Comparison of ENCODE assay signal across 9 cellular contexts in genomic region chr11:126063510-126063858, GRCh38. TPM values are rescaled to one million over a fixed set of nuclear protein-coding genes. Genes with fewer than 3 reads are reported as not detected.
DNase-seq lines count a peak whose midpoint lies in the region; ATAC-seq, FAIRE-seq and TF ChIP-seq lines count a peak whose summit lies in the region.
"Had no signal": no experiment of that assay in that cellular context is flagged by ENCODE, and none has a peak within 500 bp of the region (broad histone marks: within the 10 kb centered on the region; RNA-seq: fewer than 3 reads in every experiment).

No MANE protein-coding gene starts in this region.

- no peak; the same call in 2 of the 3 replicates for ATAC-seq in SK-N-SH treated with all-trans-retinoic acid at 6 μM for 48 hours
- ATAC-seq in stimulated activated naive CD8-positive, alpha-beta T cell treated with anti-CD3 and anti-CD28 coated beads, Interleukin-15, amount 100 ng/mL, for 72 hours = peak; percentile 0

- no peaks in the 10 kb centered on the region for H3K79me2 ChIP-seq in SK-N-SH (ENCODE audit: insufficient read depth)

- CTCF ChIA-PET in SK-N-SH (lab: Yijun Ruan, JAX) = interaction anchor here (0.8 to 8.4 kb wide), 4 partner anchors 12 to 145 kb away, joined by 3 to 95 read pairs (median 25); no protein-coding TSS in a partner anchor

- H3F3A ChIP-seq in SK-N-SH (replicated peaks; ENCODE audit: insufficient read depth) = no peaks in the 10 kb centered on the region

- intact Hi-C loops in activated T-helper 2 cell treated with anti-CD3 and anti-CD28 coated beads, Interferon-gamma antibody, Interleukin-2, Interleukin-4, amounts not matched to agents 10 μg/mL and 5 μg/mL and 100 μg/mL, durations not matched to agents 14 hours and 24 hours and 36 hours (cut with micrococcal nuclease) = loop anchor here (1.0 to 5.0 kb wide), 5 partner anchors 49 to 205 kb away; partner anchors contain the start of genes FAM118B, FOXRED1, PUS3 and RPUSD4
- intact Hi-C loops in kidney (cut with DNase I) = no loop called here

- no peaks in the 10 kb centered on the region for H3K36me3 Mint-ChIP-seq in activated T-helper 2 cell treated with anti-CD3 and anti-CD28 coated beads, Interferon-gamma antibody, Interleukin-2, Interleukin-4, amounts not matched to agents 10 μg/mL and 5 μg/mL and 100 μg/mL, durations not matched to agents 14 hours and 24 hours and 36 hours (ENCODE audit: low read depth)

- peak overlapping the region; percentile 85 for H2AFZ ChIP-seq in SK-N-SH (ENCODE audit: low read depth)

- H3K27ac ChIP-seq in SK-N-SH (ENCODE audit: low read depth in 2 of 2, low read length in 1 of 2) (no peak overlapping the region), kidney (ENCODE audit: low read depth in 2 of 2, low read length in 2 of 2) (no peak overlapping the region)

- no peaks in the 10 kb centered on the region for H3K9me3 ChIP-seq in SK-N-SH
- no peaks in the 10 kb centered on the region for H3K9me3 ChIP-seq in kidney (ENCODE audit: control insufficient read depth in 1 of 2, low read length in 2 of 2)

- no peaks in the 10 kb centered on the region for H3K27me3 ChIP-seq in SK-N-SH (ENCODE audit: insufficient read depth)

- H3K36me3 ChIP-seq in SK-N-SH (replicated peaks in 1 of 2; ENCODE audit: control insufficient read depth in 1 of 2, insufficient read depth in 2 of 2, low read length in 1 of 2) (no peaks in the 10 kb centered on the region), kidney (ENCODE audit: control insufficient read depth in 1 of 2, insufficient read depth in 2 of 2, low read length in 2 of 2) (no peaks in the 10 kb centered on the region)

- H3K4me3 ChIP-seq in SK-N-SH (ENCODE audit: low read depth in 2 of 2, low read length in 1 of 2) = peak overlapping the region; percentile 29 to 69; a peak in 3 of 4 replicates
- peak overlapping the region; percentile 55 to 74 for H3K4me3 ChIP-seq in kidney (ENCODE audit: low read length in 2 of 2)

- peaks cover 13% of the 10 kb centered on the region for H3K4me1 Mint-ChIP-seq in activated T-helper 2 cell treated with anti-CD3 and anti-CD28 coated beads, Interferon-gamma antibody, Interleukin-2, Interleukin-4, amounts not matched to agents 10 μg/mL and 5 μg/mL and 100 μg/mL, durations not matched to agents 14 hours and 24 hours and 36 hours (ENCODE audit: low read depth)
- H3K4me1 Mint-ChIP-seq in stimulated activated naive CD8-positive, alpha-beta T cell treated with anti-CD3 and anti-CD28 coated beads, Interleukin-15, amount 100 ng/mL, for 72 hours = peaks cover 9% of the 10 kb centered on the region

- no peak overlapping the region for H3K9ac ChIP-seq in SK-N-SH
- H3K9ac ChIP-seq in kidney (ENCODE audit: low read length in 2 of 2) = no peak overlapping the region

- POLR2A ChIA-PET in SK-N-SH (lab: Yijun Ruan, JAX) = interaction anchor here (4.4 kb wide), 1 partner anchor 50 kb away, joined by 69 read pairs; no protein-coding TSS in a partner anchor

- no peak for TF ChIP-seq CTCF in SK-N-SH (IDR thresholded peaks at IDR 0.05)
- TF ChIP-seq CTCF in kidney (IDR thresholded peaks at IDR 0.05; ENCODE audit: borderline replicate concordance, extremely low read depth, insufficient read depth) = no peak
- TF ChIP-seq CTCF in GM20000 (IDR thresholded peaks at IDR 0.05; ENCODE audit: extremely low read depth, missing control alignments) = no peak

- H4K20me1 ChIP-seq in SK-N-SH (ENCODE audit: insufficient read depth) = no peaks in the 10 kb centered on the region

- DNase-seq in SK-N-SH = no peak
- DNase-seq in activated T-helper 2 cell treated with anti-CD3 and anti-CD28 coated beads, Interferon-gamma antibody, Interleukin-2, Interleukin-4, amounts not matched to agents 10 μg/mL and 5 μg/mL and 100 μg/mL, durations not matched to agents 14 hours and 24 hours and 36 hours (ENCODE audit: low spot score) = no peak
- DNase-seq in kidney = no peak
- DNase-seq in stimulated activated naive CD8-positive, alpha-beta T cell treated with anti-CD3 and anti-CD28 coated beads, Interleukin-15, amount 100 ng/mL, for 72 hours = no peak
- DNase-seq in GM20000 (ENCODE audit: low spot score) = no peak
- DNase-seq in germinal center (ENCODE audit: low spot score) = no peak
- no peak for DNase-seq in NCI-H2171 (lab: John Stamatoyannopoulos, UW)

- H3K4me3 Mint-ChIP-seq in activated T-helper 2 cell treated with anti-CD3 and anti-CD28 coated beads, Interferon-gamma antibody, Interleukin-2, Interleukin-4, amounts not matched to agents 10 μg/mL and 5 μg/mL and 100 μg/mL, durations not matched to agents 14 hours and 24 hours and 36 hours (ENCODE audit: low read depth) = peak overlapping the region; percentile 81
- H3K4me3 Mint-ChIP-seq in stimulated activated naive CD8-positive, alpha-beta T cell treated with anti-CD3 and anti-CD28 coated beads, Interleukin-15, amount 100 ng/mL, for 72 hours = peak overlapping the region; percentile 82 to 84

- H3K9me3 Mint-ChIP-seq in activated T-helper 2 cell treated with anti-CD3 and anti-CD28 coated beads, Interferon-gamma antibody, Interleukin-2, Interleukin-4, amounts not matched to agents 10 μg/mL and 5 μg/mL and 100 μg/mL, durations not matched to agents 14 hours and 24 hours and 36 hours = no peaks in the 10 kb centered on the region
- no peaks in the 10 kb centered on the region for H3K9me3 Mint-ChIP-seq in stimulated activated naive CD8-positive, alpha-beta T cell treated with anti-CD3 and anti-CD28 coated beads, Interleukin-15, amount 100 ng/mL, for 72 hours

- WGBS in SK-N-SH (ENCODE audit: low lambda C conversion rate) = 31% methylated on average over 10 of the region's 10 CpGs

- peak overlapping the region; percentile 73 for H3K4me2 ChIP-seq in SK-N-SH

- H3K27ac Mint-ChIP-seq in activated T-helper 2 cell treated with anti-CD3 and anti-CD28 coated beads, Interferon-gamma antibody, Interleukin-2, Interleukin-4, amounts not matched to agents 10 μg/mL and 5 μg/mL and 100 μg/mL, durations not matched to agents 14 hours and 24 hours and 36 hours = no peak overlapping the region
- no peak overlapping the region for H3K27ac Mint-ChIP-seq in stimulated activated naive CD8-positive, alpha-beta T cell treated with anti-CD3 and anti-CD28 coated beads, Interleukin-15, amount 100 ng/mL, for 72 hours

- TF ChIP-seq RAD21 in SK-N-SH (IDR thresholded peaks at IDR 0.05; ENCODE audit: low read length) = no peak

- H3K27me3 Mint-ChIP-seq in activated T-helper 2 cell treated with anti-CD3 and anti-CD28 coated beads, Interferon-gamma antibody, Interleukin-2, Interleukin-4, amounts not matched to agents 10 μg/mL and 5 μg/mL and 100 μg/mL, durations not matched to agents 14 hours and 24 hours and 36 hours (ENCODE audit: low read depth) = peaks cover 43% of the 10 kb centered on the region
- H3K27me3 Mint-ChIP-seq in stimulated activated naive CD8-positive, alpha-beta T cell treated with anti-CD3 and anti-CD28 coated beads, Interleukin-15, amount 100 ng/mL, for 72 hours = peaks cover 20% of the 10 kb centered on the region

- no peak for FAIRE-seq in kidney (lab: Jason Lieb, UNC)
- FAIRE-seq: A204.1 had no signal

- TF ChIP-seq EP300 in SK-N-SH (IDR thresholded peaks at IDR 0.05; ENCODE audit: borderline replicate concordance in 1 of 2, low read depth in 1 of 2, low read length in 1 of 2) = no peak

- H3K4me1 ChIP-seq in SK-N-SH (ENCODE audit: control insufficient read depth in 1 of 2, insufficient read depth in 2 of 2, low read depth in 1 of 2, low read length in 1 of 2) = peaks cover 8 to 12% of the 10 kb centered on the region in 2 experiments; a peak in 3 of 4 replicates
- H3K4me1 ChIP-seq in kidney (ENCODE audit: control insufficient read depth in 1 of 2, insufficient read depth in 1 of 2, low read depth in 1 of 2, low read length in 2 of 2) = peaks cover 0 to 9% of the 10 kb centered on the region in 2 donors

- no peaks in the 10 kb centered on the region for H3K9me2 ChIP-seq in SK-N-SH

TF ChIP-seq in SK-N-SH, 30 proteins besides CTCF, POLR2A, EP300 and RAD21 (continues in another document):
- TF ChIP-seq USF2 (IDR thresholded peaks at IDR 0.05; ENCODE audit: borderline replicate concordance, low read depth, low read length) (no peak), FOXJ3 (CRISPR knock-in tag; IDR thresholded peaks at IDR 0.05) (no peak), GATA2 (CRISPR knock-in tag; IDR thresholded peaks at IDR 0.05) (no peak), YY1 (IDR thresholded peaks at IDR 0.05; ENCODE audit: low read depth) (no peak), MAX (IDR thresholded peaks at IDR 0.05; ENCODE audit: low read depth) (no peak)

TF ChIP-seq in SK-N-SH treated with all-trans-retinoic acid at 6 μM for 48 hours, 23 proteins besides CTCF, POLR2A, EP300 and RAD21 (continues in another document):
- TF ChIP-seq TOX (CRISPR knock-in tag; IDR thresholded peaks at IDR 0.05; ENCODE audit: borderline replicate concordance) = no peak
- TF ChIP-seq CREB5 (CRISPR knock-in tag; IDR thresholded peaks at IDR 0.05; ENCODE audit: low read depth) = no peak
- TF ChIP-seq ZNF8 (CRISPR knock-in tag; IDR thresholded peaks at IDR 0.05) = no peak
- TF ChIP-seq SNAI2 (CRISPR knock-in tag; IDR thresholded peaks at IDR 0.05) = no peak
- no peak for TF ChIP-seq RARB (CRISPR knock-in tag; IDR thresholded peaks at IDR 0.05)

RNA-seq across cellular contexts. Expression of gene CDON, which starts 0.8 kb away (rescaled TPM):
- polyA plus RNA-seq in SK-N-SH (2012; rRNA removed) (3.7 and 4.2 TPM in 2 replicates), kidney (ENCODE audit: insufficient read depth, low read depth, low replicate concordance) (0.45 TPM)
- polyA plus RNA-seq in SK-N-SH (2012; cell fraction: cytosol; rRNA removed) = 2.8 and 4.5 TPM in 2 replicates
- polyA plus RNA-seq in SK-N-SH (2012; cell fraction: nucleus; rRNA removed) = 2.3 and 3.5 TPM in 2 replicates
- 3.2 and 3.5 TPM in 2 replicates for total RNA-seq in activated T-helper 2 cell treated with anti-CD3 and anti-CD28 coated beads, Interferon-gamma antibody, Interleukin-2, Interleukin-4, amounts not matched to agents 10 μg/mL and 5 μg/mL and 100 μg/mL, durations not matched to agents 14 hours and 24 hours and 36 hours
- total RNA-seq in kidney = 4.0 TPM
